28 cellular contexts compared by ENCODE assay signal in the genomic region with DNA sequence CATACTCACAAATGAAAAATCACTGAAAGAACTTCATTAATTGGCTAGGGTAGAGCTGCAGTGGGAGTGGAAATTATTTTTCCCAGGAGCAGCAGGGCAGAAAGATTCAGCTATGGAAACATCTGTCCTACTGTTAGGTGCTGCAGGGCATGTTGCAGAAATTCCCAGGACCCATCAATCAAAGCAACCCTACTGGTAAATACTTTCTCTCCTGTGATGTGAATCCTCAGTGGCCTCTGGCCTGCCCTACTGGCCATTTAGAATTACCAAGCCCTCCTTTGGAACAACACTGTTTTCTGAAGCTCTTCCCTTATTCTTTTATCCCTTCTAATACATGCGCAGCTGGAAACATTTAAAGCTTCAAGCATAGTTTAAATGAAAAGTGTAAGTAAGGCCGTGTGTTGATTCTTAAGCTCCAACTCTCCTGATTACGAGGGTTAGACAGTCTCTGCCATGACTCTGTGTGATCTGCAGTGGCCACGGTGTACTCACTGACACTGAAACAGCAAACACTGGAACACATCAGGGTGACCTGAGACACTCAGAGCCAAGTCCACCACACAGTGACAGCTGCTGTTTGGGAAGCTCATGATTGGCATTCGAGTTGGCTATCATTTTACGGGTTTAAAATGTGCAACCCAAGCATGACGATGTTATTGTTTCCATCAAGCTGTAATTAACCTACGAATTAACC.
DNase-seq lines count a peak whose midpoint lies in the region; ATAC-seq and TF ChIP-seq lines count a peak whose summit lies in the region.
"Had no signal": no experiment of that assay in that cellular context is flagged by ENCODE, and none has a peak within 500 bp of the region (broad histone marks: within the 10 kb centered on the region; RNA-seq: fewer than 3 reads in every experiment).

No MANE protein-coding gene starts in this region.

- no peaks in the 10 kb centered on the region for H3K9me3 Mint-ChIP-seq in activated CD4-positive, alpha-beta T cell treated with anti-CD3 and anti-CD28 coated beads, Interleukin-2, amount 10 ng/mL, durations not matched to agents 7 days and 5 days
- H3K9me3 Mint-ChIP-seq: activated B cell treated with CpG ODN at 0.5 μM for 24 hours; activated CD4-positive, alpha-beta memory T cell treated with anti-CD3 and anti-CD28 coated beads for 36 hours; natural killer cell treated with Interleukin-12 subunit alpha and Interleukin-12 subunit beta and Interleukin-15 and Interleukin-18, amount 100 ng/mL, for 72 hours; stimulated activated memory B cell treated with anti-CD40 and anti-IgM and Interleukin-4, amounts not matched to agents 10 μg/mL and 1 μg/mL and 100 μg/mL, for 72 hours had no signal

- 62% methylated on average over 6 of the region's 8 CpGs for WGBS in SK-N-SH (ENCODE audit: low lambda C conversion rate)
- 59% methylated on average over 8 of the region's 8 CpGs for WGBS in smooth muscle cell (ENCODE audit: low lambda C conversion rate)
- WGBS in aorta, 2 donors: 93 to 94% methylated on average over 8 of the region's 8 CpGs

- peak; percentile 23 for DNase-seq in SK-N-SH
- DNase-seq in RPMI7951 (ENCODE audit: low read depth): peak; percentile 8
- DNase-seq in myocyte (ENCODE audit: low read depth): peak; percentile 91
- no peak for DNase-seq in smooth muscle cell (lab: John Stamatoyannopoulos, UW; ENCODE audit: unreplicated experiment)
- no peak for DNase-seq in activated CD4-positive, alpha-beta T cell treated with anti-CD3 and anti-CD28 coated beads, Interleukin-2, amount 10 ng/mL, durations not matched to agents 7 days and 5 days
- DNase-seq in AML-193 (lab: John Stamatoyannopoulos, UW): no peak
- DNase-seq in aorta: no peak
- DNase-seq: activated B cell treated with CpG ODN at 0.5 μM for 24 hours; activated CD4-positive, alpha-beta memory T cell treated with anti-CD3 and anti-CD28 coated beads for 36 hours; activated effector memory CD4-positive, alpha-beta T cell treated with Interleukin-2 at 50 U/mL for 16 hours; activated T-cell treated with anti-CD3 and anti-CD28 coated beads for 4 hours; Caco-2; cerebellar nuclear complex; EL; heart right ventricle; left colon; NCI-H1436 treated with DMSO at 0.1 percent for 48 hours; NCI-H226; NCI-H748 treated with DMSO at 0.1 percent for 48 hours; small intestine; T1000 had no signal

- H2AFZ ChIP-seq in SK-N-SH (ENCODE audit: low read depth) (no peak overlapping the region), smooth muscle cell (ENCODE audit: low read depth) (peak overlapping the region; percentile 28)

- ATAC-seq in SK-N-SH treated with all-trans-retinoic acid at 6 μM for 48 hours: no peak
- no peak for ATAC-seq in aorta (ENCODE audit: low FRiP score)
- ATAC-seq: left colon; natural killer cell treated with Interleukin-12 subunit alpha and Interleukin-12 subunit beta and Interleukin-15 and Interleukin-18, amount 100 ng/mL, for 72 hours; stimulated activated memory B cell treated with anti-CD40 and anti-IgM and Interleukin-4, amounts not matched to agents 10 μg/mL and 1 μg/mL and 100 μg/mL, for 72 hours had no signal

- H3K4me1 Mint-ChIP-seq in activated CD4-positive, alpha-beta T cell treated with anti-CD3 and anti-CD28 coated beads, Interleukin-2, amount 10 ng/mL, durations not matched to agents 7 days and 5 days: no peaks in the 10 kb centered on the region

- intact Hi-C loops in aorta (cut with DNase I): no loop called here

- H3K27me3 ChIP-seq in SK-N-SH (ENCODE audit: insufficient read depth): no peaks in the 10 kb centered on the region
- no peaks in the 10 kb centered on the region for H3K27me3 ChIP-seq in smooth muscle cell (ENCODE audit: low read depth)
- no peaks in the 10 kb centered on the region for H3K27me3 ChIP-seq in aorta (ENCODE audit: control insufficient read depth in 1 of 2, insufficient read depth in 2 of 2, low read length in 1 of 2)
- H3K27me3 ChIP-seq: heart right ventricle, suprapubic skin had no signal

- CTCF ChIA-PET in SK-N-SH (lab: Yijun Ruan, JAX): interaction anchor here (1.8 kb wide), 1 partner anchor 10 kb away, joined by 6 read pairs; no protein-coding TSS in a partner anchor
- CTCF ChIA-PET in activated CD4-positive, alpha-beta T cell treated with anti-CD3 and anti-CD28 coated beads, Interleukin-2, amount 10 ng/mL, durations not matched to agents 7 days and 5 days (lab: Charles Lee): no interaction called here

- H3K4me1 ChIP-seq in SK-N-SH (ENCODE audit: control insufficient read depth in 1 of 2, insufficient read depth in 2 of 2, low read depth in 1 of 2, low read length in 1 of 2): peaks cover 0 to 5% of the 10 kb centered on the region in 2 experiments; a peak in 2 of 4 replicates
- H3K4me1 ChIP-seq in smooth muscle cell (ENCODE audit: low read depth): peaks cover 18% of the 10 kb centered on the region
- H3K4me1 ChIP-seq in aorta (ENCODE audit: control insufficient read depth in 1 of 2, insufficient read depth in 2 of 2, low read length in 2 of 2): no peaks in the 10 kb centered on the region
- H3K4me1 ChIP-seq: Caco-2, prostate gland, suprapubic skin had no signal

- peaks cover 4% of the 10 kb centered on the region for H3K27me3 Mint-ChIP-seq in activated CD4-positive, alpha-beta T cell treated with anti-CD3 and anti-CD28 coated beads, Interleukin-2, amount 10 ng/mL, durations not matched to agents 7 days and 5 days
- H3K27me3 Mint-ChIP-seq: activated B cell treated with CpG ODN at 0.5 μM for 24 hours; activated CD4-positive, alpha-beta memory T cell treated with anti-CD3 and anti-CD28 coated beads for 36 hours; B cell; natural killer cell treated with Interleukin-12 subunit alpha and Interleukin-12 subunit beta and Interleukin-15 and Interleukin-18, amount 100 ng/mL, for 72 hours; stimulated activated memory B cell treated with anti-CD40 and anti-IgM and Interleukin-4, amounts not matched to agents 10 μg/mL and 1 μg/mL and 100 μg/mL, for 72 hours had no signal

- H3K36me3 Mint-ChIP-seq in activated CD4-positive, alpha-beta T cell treated with anti-CD3 and anti-CD28 coated beads, Interleukin-2, amount 10 ng/mL, durations not matched to agents 7 days and 5 days (ENCODE audit: low read depth): no peaks in the 10 kb centered on the region
- H3K36me3 Mint-ChIP-seq: activated CD4-positive, alpha-beta memory T cell treated with anti-CD3 and anti-CD28 coated beads for 36 hours; natural killer cell treated with Interleukin-12 subunit alpha and Interleukin-12 subunit beta and Interleukin-15 and Interleukin-18, amount 100 ng/mL, for 72 hours; stimulated activated memory B cell treated with anti-CD40 and anti-IgM and Interleukin-4, amounts not matched to agents 10 μg/mL and 1 μg/mL and 100 μg/mL, for 72 hours had no signal

- no peaks in the 10 kb centered on the region for H3K9me2 ChIP-seq in SK-N-SH

- H3K27ac ChIP-seq in SK-N-SH (ENCODE audit: low read depth in 2 of 2, low read length in 1 of 2) (no peak overlapping the region; a peak in 1 of 4 replicates), smooth muscle cell (ENCODE audit: low read depth) (peak overlapping the region; percentile 5), aorta (ENCODE audit: low read depth in 1 of 2, low read length in 2 of 2) (no peak overlapping the region)
- H3K27ac ChIP-seq: heart right ventricle, KMS-11, prostate gland, suprapubic skin had no signal

- POLR2A ChIA-PET in SK-N-SH (lab: Yijun Ruan, JAX): no interaction called here
- POLR2A ChIA-PET in activated CD4-positive, alpha-beta T cell treated with anti-CD3 and anti-CD28 coated beads, Interleukin-2, amount 10 ng/mL, durations not matched to agents 7 days and 5 days (lab: Charles Lee): no interaction called here

- TF ChIP-seq EP300 in SK-N-SH (IDR thresholded peaks at IDR 0.05; ENCODE audit: borderline replicate concordance in 1 of 2, low read depth in 1 of 2, low read length in 1 of 2): no peak

- H3K79me2 ChIP-seq in SK-N-SH (ENCODE audit: insufficient read depth) (no peaks in the 10 kb centered on the region), smooth muscle cell (ENCODE audit: low read depth) (no peaks in the 10 kb centered on the region)

- TF ChIP-seq RAD21 in SK-N-SH (IDR thresholded peaks at IDR 0.05; ENCODE audit: low read length): no peak

- H3K36me3 ChIP-seq in SK-N-SH (replicated peaks in 1 of 2; ENCODE audit: control insufficient read depth in 1 of 2, insufficient read depth in 2 of 2, low read length in 1 of 2) (no peaks in the 10 kb centered on the region), smooth muscle cell (ENCODE audit: low read depth) (no peaks in the 10 kb centered on the region), aorta (ENCODE audit: control insufficient read depth in 1 of 2, insufficient read depth in 2 of 2, low read length in 1 of 2) (no peaks in the 10 kb centered on the region)
- H3K36me3 ChIP-seq: heart right ventricle, prostate gland, suprapubic skin had no signal

- H3K4me3 ChIP-seq in SK-N-SH (ENCODE audit: low read depth in 2 of 2, low read length in 1 of 2) (no peak overlapping the region), smooth muscle cell (no peak overlapping the region), aorta (ENCODE audit: low read length in 2 of 2) (no peak overlapping the region)
- H3K4me3 ChIP-seq: heart right ventricle, prostate gland, suprapubic skin had no signal

- H3K4me3 Mint-ChIP-seq in activated CD4-positive, alpha-beta T cell treated with anti-CD3 and anti-CD28 coated beads, Interleukin-2, amount 10 ng/mL, durations not matched to agents 7 days and 5 days: no peak overlapping the region
- H3K4me3 Mint-ChIP-seq: activated B cell treated with CpG ODN at 0.5 μM for 24 hours; activated CD4-positive, alpha-beta memory T cell treated with anti-CD3 and anti-CD28 coated beads for 36 hours; B cell; natural killer cell treated with Interleukin-12 subunit alpha and Interleukin-12 subunit beta and Interleukin-15 and Interleukin-18, amount 100 ng/mL, for 72 hours; stimulated activated memory B cell treated with anti-CD40 and anti-IgM and Interleukin-4, amounts not matched to agents 10 μg/mL and 1 μg/mL and 100 μg/mL, for 72 hours had no signal

- H4K20me1 ChIP-seq in SK-N-SH (ENCODE audit: insufficient read depth) (no peaks in the 10 kb centered on the region), smooth muscle cell (ENCODE audit: low read depth) (no peaks in the 10 kb centered on the region)

- H3K9me3 ChIP-seq in SK-N-SH: no peaks in the 10 kb centered on the region
- no peaks in the 10 kb centered on the region for H3K9me3 ChIP-seq in smooth muscle cell (replicated peaks; ENCODE audit: low read depth)
- H3K9me3 ChIP-seq in aorta (ENCODE audit: control insufficient read depth, low read length): no peaks in the 10 kb centered on the region
- H3K9me3 ChIP-seq: Caco-2, heart right ventricle, prostate gland, suprapubic skin had no signal

- H3K9ac ChIP-seq in SK-N-SH: no peak overlapping the region
- no peak overlapping the region for H3K9ac ChIP-seq in smooth muscle cell (ENCODE audit: low read depth)
- H3K9ac ChIP-seq: KMS-11 had no signal

- H3F3A ChIP-seq in SK-N-SH (replicated peaks; ENCODE audit: insufficient read depth) (no peaks in the 10 kb centered on the region), smooth muscle cell (ENCODE audit: low read depth) (no peaks in the 10 kb centered on the region)

- TF ChIP-seq CTCF in SK-N-SH (IDR thresholded peaks at IDR 0.05) (no peak), smooth muscle cell (IDR thresholded peaks at IDR 0.05; ENCODE audit: borderline replicate concordance, insufficient read depth, poor library complexity, severe bottlenecking) (no peak)

- H3K4me2 ChIP-seq in SK-N-SH (no peak overlapping the region), smooth muscle cell (peak overlapping the region; percentile 20)
- H3K4me2 ChIP-seq: KMS-11 had no signal

- H3K27ac Mint-ChIP-seq in activated CD4-positive, alpha-beta T cell treated with anti-CD3 and anti-CD28 coated beads, Interleukin-2, amount 10 ng/mL, durations not matched to agents 7 days and 5 days: no peak overlapping the region
- H3K27ac Mint-ChIP-seq: activated B cell treated with CpG ODN at 0.5 μM for 24 hours; activated CD4-positive, alpha-beta memory T cell treated with anti-CD3 and anti-CD28 coated beads for 36 hours; B cell; natural killer cell treated with Interleukin-12 subunit alpha and Interleukin-12 subunit beta and Interleukin-15 and Interleukin-18, amount 100 ng/mL, for 72 hours; stimulated activated memory B cell treated with anti-CD40 and anti-IgM and Interleukin-4, amounts not matched to agents 10 μg/mL and 1 μg/mL and 100 μg/mL, for 72 hours had no signal

Comparison
In these comparisons a context has a peak if more than half of its experiments do, and no peak if none do; other contexts are left out.
1. DNase-seq: peak in SK-N-SH (single experiment), RPMI7951 (single experiment) and myocyte (single experiment); none in smooth muscle cell (single experiment), activated CD4-positive, alpha-beta T cell treated with anti-CD3 and anti-CD28 coated beads, Interleukin-2, amount 10 ng/mL, durations not matched to agents 7 days and 5 days (single experiment), AML-193 (0 of 2) and aorta (0 of 2).